ENCODE assay signal across 2 cellular contexts in the genomic region with DNA sequence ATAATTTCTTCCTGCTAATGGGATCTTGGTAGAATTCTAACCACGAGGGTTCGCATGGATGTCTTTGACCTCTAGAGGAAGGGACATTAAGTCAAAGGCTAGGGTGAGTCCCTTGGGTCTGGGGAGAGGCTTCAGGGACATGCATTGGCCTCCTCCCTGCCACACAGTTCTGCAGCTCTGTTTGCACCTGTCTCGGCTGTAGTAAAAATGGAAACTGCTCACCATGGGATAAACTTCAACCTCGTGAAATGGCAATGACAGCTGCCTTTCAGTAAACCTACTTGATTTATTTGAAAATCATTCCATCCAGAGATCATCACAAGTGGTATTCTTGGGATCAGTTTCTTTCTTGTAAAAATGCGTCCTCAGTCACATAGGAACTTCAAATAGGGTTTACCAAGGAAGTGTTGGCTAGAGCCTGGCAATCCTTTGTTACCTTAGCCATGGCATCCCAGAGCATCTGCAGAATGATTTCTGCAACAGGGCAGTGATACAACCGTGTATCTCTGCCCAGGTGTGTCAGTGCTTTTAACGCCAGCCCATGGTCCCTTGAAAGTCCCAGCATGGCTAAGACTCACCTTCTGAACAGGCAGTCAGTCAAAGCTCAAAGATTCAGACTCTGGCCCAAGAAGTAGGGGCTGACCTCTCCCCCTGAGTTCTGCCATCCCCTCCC.
TF ChIP-seq lines count a peak whose summit lies in the region.

No MANE protein-coding gene starts in this region.

TF ChIP-seq in GM23338, 12 proteins besides CTCF, POLR2A, EP300 and RAD21:
- TF ChIP-seq CREB1 (CRISPR knock-in tag; IDR thresholded peaks at IDR 0.05; ENCODE audit: low read depth): no peak
- no peak for TF ChIP-seq STAT1 (IDR thresholded peaks at IDR 0.05; ENCODE audit: unreplicated experiment)
- TF ChIP-seq, protein P1, sequence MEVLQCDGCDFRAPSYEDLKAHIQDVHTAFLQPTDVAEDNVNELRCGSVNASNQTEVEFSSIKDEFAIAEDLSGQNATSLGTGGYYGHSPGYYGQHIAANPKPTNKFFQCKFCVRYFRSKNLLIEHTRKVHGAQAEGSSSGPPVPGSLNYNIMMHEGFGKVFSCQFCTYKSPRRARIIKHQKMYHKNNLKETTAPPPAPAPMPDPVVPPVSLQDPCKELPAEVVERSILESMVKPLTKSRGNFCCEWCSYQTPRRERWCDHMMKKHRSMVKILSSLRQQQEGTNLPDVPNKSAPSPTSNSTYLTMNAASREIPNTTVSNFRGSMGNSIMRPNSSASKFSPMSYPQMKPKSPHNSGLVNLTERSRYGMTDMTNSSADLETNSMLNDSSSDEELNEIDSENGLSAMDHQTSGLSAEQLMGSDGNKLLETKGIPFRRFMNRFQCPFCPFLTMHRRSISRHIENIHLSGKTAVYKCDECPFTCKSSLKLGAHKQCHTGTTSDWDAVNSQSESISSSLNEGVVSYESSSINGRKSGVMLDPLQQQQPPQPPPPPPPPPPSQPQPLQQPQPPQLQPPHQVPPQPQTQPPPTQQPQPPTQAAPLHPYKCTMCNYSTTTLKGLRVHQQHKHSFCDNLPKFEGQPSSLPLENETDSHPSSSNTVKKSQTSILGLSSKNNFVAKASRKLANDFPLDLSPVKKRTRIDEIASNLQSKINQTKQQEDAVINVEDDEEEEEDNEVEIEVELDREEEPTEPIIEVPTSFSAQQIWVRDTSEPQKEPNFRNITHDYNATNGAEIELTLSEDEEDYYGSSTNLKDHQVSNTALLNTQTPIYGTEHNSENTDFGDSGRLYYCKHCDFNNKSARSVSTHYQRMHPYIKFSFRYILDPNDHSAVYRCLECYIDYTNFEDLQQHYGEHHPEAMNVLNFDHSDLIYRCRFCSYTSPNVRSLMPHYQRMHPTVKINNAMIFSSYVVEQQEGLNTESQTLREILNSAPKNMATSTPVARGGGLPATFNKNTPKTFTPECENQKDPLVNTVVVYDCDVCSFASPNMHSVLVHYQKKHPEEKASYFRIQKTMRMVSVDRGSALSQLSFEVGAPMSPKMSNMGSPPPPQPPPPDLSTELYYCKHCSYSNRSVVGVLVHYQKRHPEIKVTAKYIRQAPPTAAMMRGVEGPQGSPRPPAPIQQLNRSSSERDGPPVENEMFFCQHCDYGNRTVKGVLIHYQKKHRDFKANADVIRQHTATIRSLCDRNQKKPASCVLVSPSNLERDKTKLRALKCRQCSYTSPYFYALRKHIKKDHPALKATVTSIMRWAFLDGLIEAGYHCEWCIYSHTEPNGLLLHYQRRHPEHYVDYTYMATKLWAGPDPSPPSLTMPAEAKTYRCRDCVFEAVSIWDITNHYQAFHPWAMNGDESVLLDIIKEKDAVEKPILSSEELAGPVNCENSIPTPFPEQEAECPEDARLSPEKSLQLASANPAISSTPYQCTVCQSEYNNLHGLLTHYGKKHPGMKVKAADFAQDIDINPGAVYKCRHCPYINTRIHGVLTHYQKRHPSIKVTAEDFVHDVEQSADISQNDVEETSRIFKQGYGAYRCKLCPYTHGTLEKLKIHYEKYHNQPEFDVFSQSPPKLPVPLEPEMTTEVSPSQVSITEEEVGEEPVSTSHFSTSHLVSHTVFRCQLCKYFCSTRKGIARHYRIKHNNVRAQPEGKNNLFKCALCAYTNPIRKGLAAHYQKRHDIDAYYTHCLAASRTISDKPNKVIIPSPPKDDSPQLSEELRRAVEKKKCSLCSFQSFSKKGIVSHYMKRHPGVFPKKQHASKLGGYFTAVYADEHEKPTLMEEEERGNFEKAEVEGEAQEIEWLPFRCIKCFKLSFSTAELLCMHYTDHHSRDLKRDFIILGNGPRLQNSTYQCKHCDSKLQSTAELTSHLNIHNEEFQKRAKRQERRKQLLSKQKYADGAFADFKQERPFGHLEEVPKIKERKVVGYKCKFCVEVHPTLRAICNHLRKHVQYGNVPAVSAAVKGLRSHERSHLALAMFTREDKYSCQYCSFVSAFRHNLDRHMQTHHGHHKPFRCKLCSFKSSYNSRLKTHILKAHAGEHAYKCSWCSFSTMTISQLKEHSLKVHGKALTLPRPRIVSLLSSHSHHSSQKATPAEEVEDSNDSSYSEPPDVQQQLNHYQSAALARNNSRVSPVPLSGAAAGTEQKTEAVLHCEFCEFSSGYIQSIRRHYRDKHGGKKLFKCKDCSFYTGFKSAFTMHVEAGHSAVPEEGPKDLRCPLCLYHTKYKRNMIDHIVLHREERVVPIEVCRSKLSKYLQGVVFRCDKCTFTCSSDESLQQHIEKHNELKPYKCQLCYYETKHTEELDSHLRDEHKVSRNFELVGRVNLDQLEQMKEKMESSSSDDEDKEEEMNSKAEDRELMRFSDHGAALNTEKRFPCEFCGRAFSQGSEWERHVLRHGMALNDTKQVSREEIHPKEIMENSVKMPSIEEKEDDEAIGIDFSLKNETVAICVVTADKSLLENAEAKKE (CRISPR knock-in tag; IDR thresholded peaks at IDR 0.05): no peak
- TF ChIP-seq ZNF331 (CRISPR knock-in tag; IDR thresholded peaks at IDR 0.05; ENCODE audit: low read depth): no peak

TF ChIP-seq in IMR-90, 13 proteins besides CTCF, POLR2A, EP300 and RAD21:
- TF ChIP-seq RFX5 (IDR thresholded peaks at IDR 0.05; ENCODE audit: low read depth, low read length): no peak
- TF ChIP-seq CHD1 (IDR thresholded peaks at IDR 0.05; ENCODE audit: low read depth, low read length): no peak
- no peak for TF ChIP-seq MAFK (IDR thresholded peaks at IDR 0.05; ENCODE audit: low read depth, low read length)
- no peak for TF ChIP-seq BHLHE40 (IDR thresholded peaks at IDR 0.05; ENCODE audit: low read depth, low read length)
- TF ChIP-seq, protein P2, sequence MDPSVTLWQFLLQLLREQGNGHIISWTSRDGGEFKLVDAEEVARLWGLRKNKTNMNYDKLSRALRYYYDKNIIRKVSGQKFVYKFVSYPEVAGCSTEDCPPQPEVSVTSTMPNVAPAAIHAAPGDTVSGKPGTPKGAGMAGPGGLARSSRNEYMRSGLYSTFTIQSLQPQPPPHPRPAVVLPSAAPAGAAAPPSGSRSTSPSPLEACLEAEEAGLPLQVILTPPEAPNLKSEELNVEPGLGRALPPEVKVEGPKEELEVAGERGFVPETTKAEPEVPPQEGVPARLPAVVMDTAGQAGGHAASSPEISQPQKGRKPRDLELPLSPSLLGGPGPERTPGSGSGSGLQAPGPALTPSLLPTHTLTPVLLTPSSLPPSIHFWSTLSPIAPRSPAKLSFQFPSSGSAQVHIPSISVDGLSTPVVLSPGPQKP (IDR thresholded peaks at IDR 0.05; ENCODE audit: borderline replicate concordance, low read depth, low read length): no peak
- TF ChIP-seq, protein P3, sequence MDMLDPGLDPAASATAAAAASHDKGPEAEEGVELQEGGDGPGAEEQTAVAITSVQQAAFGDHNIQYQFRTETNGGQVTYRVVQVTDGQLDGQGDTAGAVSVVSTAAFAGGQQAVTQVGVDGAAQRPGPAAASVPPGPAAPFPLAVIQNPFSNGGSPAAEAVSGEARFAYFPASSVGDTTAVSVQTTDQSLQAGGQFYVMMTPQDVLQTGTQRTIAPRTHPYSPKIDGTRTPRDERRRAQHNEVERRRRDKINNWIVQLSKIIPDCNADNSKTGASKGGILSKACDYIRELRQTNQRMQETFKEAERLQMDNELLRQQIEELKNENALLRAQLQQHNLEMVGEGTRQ (IDR thresholded peaks at IDR 0.05; ENCODE audit: low read depth, low read length): no peak
- no peak for TF ChIP-seq MXI1 (IDR thresholded peaks at IDR 0.05; ENCODE audit: borderline replicate concordance, low read depth, low read length)
- no peak for TF ChIP-seq SMC3 (IDR thresholded peaks at IDR 0.05; ENCODE audit: low read depth, low read length)
- TF ChIP-seq NFE2L2 (IDR thresholded peaks at IDR 0.05; ENCODE audit: low read depth, low read length): no peak
- no peak for TF ChIP-seq CEBPB (IDR thresholded peaks at IDR 0.05; ENCODE audit: low read depth, low read length)
- no peak for TF ChIP-seq FOS (IDR thresholded peaks at IDR 0.05; ENCODE audit: low read depth, low read length)
- TF ChIP-seq RCOR1 (IDR thresholded peaks at IDR 0.05; ENCODE audit: insufficient replicate concordance, low read length): no peak
- TF ChIP-seq MAZ (IDR thresholded peaks at IDR 0.05; ENCODE audit: borderline replicate concordance, low read depth, low read length): no peak
